17 cellular contexts compared by ENCODE assay signal in genomic region chr6:159261983-159262382, GRCh38.
DNase-seq lines count a peak whose midpoint lies in the region; ATAC-seq lines count a peak whose summit lies in the region.
"Had no signal": no experiment of that assay in that cellular context is flagged by ENCODE, and none has a peak within 500 bp of the region (broad histone marks: within the 10 kb centered on the region; RNA-seq: fewer than 3 reads in every experiment).

No MANE protein-coding gene starts in this region.

- no peaks in the 10 kb centered on the region for H3K9me2 ChIP-seq in Karpas-422 (replicated peaks; ENCODE audit: insufficient read depth, low read length)

- no peaks in the 10 kb centered on the region for H3K27me3 ChIP-seq in Karpas-422 (ENCODE audit: low read length)
- no peaks in the 10 kb centered on the region for H3K27me3 ChIP-seq in trophoblast cell (ENCODE audit: insufficient read depth, low read length)
- H3K27me3 ChIP-seq: BLaER1 had no signal

- no peaks in the 10 kb centered on the region for H3K79me1 ChIP-seq in trophoblast cell (ENCODE audit: low read length)

- no peaks in the 10 kb centered on the region for H3K9me3 ChIP-seq in Karpas-422 (ENCODE audit: low read length)
- peaks cover 4% of the 10 kb centered on the region for H3K9me3 ChIP-seq in trophoblast cell (ENCODE audit: insufficient read depth, low read depth, low read length)
- H3K9me3 ChIP-seq: BLaER1, Caco-2, HAP-1 had no signal

- no peak overlapping the region for H4K91ac ChIP-seq in trophoblast cell (ENCODE audit: low read depth, low read length)

- no peak overlapping the region for H3K4me2 ChIP-seq in Karpas-422 (ENCODE audit: low read depth, low read length, poor library complexity, severe bottlenecking)
- no peak overlapping the region for H3K4me2 ChIP-seq in trophoblast cell (ENCODE audit: low read length)
- H3K4me2 ChIP-seq: BLaER1 had no signal

- intact Hi-C loops in Right ventricle myocardium inferior (cut with DNase I) (no loop called here), Right ventricle myocardium superior (cut with DNase I) (no loop called here)

- no peak overlapping the region for H3K4me3 ChIP-seq in Karpas-422 (ENCODE audit: low read length)
- no peak overlapping the region for H3K4me3 ChIP-seq in trophoblast cell (ENCODE audit: low read depth, low read length)
- H3K4me3 ChIP-seq: BLaER1, HAP-1 had no signal

- no peak overlapping the region for H4K8ac ChIP-seq in trophoblast cell (ENCODE audit: low read depth, low read length)

- no peak overlapping the region for H3K4ac ChIP-seq in trophoblast cell (ENCODE audit: low read depth, low read length)

- peak overlapping the region; percentile 61 for H3K23ac ChIP-seq in trophoblast cell (ENCODE audit: low read length)

- H3K4me1 ChIP-seq in Karpas-422 (ENCODE audit: low read length) (peaks cover 48% of the 10 kb centered on the region), trophoblast cell (ENCODE audit: control insufficient read depth in 1 of 2, insufficient read depth in 2 of 2, low read length in 2 of 2) (no peaks in the 10 kb centered on the region)
- H3K4me1 ChIP-seq: BLaER1, Caco-2, HAP-1 had no signal

- no peaks in the 10 kb centered on the region for H4K20me1 ChIP-seq in Karpas-422 (ENCODE audit: insufficient read depth, low read depth, low read length)
- H4K20me1 ChIP-seq: BLaER1 had no signal

- H2BK5ac ChIP-seq in trophoblast cell (ENCODE audit: low read depth, low read length, poor library complexity): no peak overlapping the region

- no peak overlapping the region for H2BK120ac ChIP-seq in trophoblast cell (ENCODE audit: insufficient read depth, low read length, poor library complexity)

- no peak overlapping the region for H2AK5ac ChIP-seq in trophoblast cell (ENCODE audit: low read length)

- H3K36me3 ChIP-seq in Karpas-422 (ENCODE audit: insufficient read depth, low read length): peaks cover 67% of the 10 kb centered on the region
- no peaks in the 10 kb centered on the region for H3K36me3 ChIP-seq in trophoblast cell (ENCODE audit: control insufficient read depth in 1 of 2, insufficient read depth in 2 of 2, low read length in 2 of 2)
- H3K36me3 ChIP-seq: BLaER1, HAP-1 had no signal

- peak; percentile 62 for ATAC-seq in Right ventricle myocardium inferior
- ATAC-seq in Right ventricle myocardium superior (ENCODE audit: poor library complexity): no peak
- ATAC-seq: CD8-positive, alpha-beta T cell had no signal

- no peak overlapping the region for H2AFZ ChIP-seq in Karpas-422 (ENCODE audit: low read length)
- H2AFZ ChIP-seq in trophoblast cell (ENCODE audit: insufficient read depth, low read length, poor library complexity): no peak overlapping the region

- H2BK12ac ChIP-seq in trophoblast cell (ENCODE audit: low read length): no peak overlapping the region

- H3K79me2 ChIP-seq in Karpas-422 (ENCODE audit: low read length): peaks cover 10% of the 10 kb centered on the region; the same call in 1 of the 2 replicates
- no peaks in the 10 kb centered on the region for H3K79me2 ChIP-seq in trophoblast cell (ENCODE audit: control insufficient read depth, insufficient read depth, low read length, poor library complexity)

- no peak overlapping the region for H3K14ac ChIP-seq in trophoblast cell (ENCODE audit: low read length)

- peak overlapping the region; percentile 82; the same call in 1 of the 2 replicates for H3K27ac ChIP-seq in Karpas-422 (ENCODE audit: low read length)
- H3K27ac ChIP-seq in trophoblast cell (ENCODE audit: low read depth, low read length): no peak overlapping the region
- H3K27ac ChIP-seq: 22Rv1, BLaER1, C4-2B had no signal

- DNase-seq in Right ventricle myocardium inferior (ENCODE audit: missing footprints) (no peak), Right ventricle myocardium superior (no peak), Karpas-422 (no peak), trophoblast cell (no peak), NCI-H2171 (lab: John Stamatoyannopoulos, UW) (no peak), iPS-NIHi11 (ENCODE audit: low spot score) (no peak)
- DNase-seq: Caco-2; CD4-positive, CD25-positive, alpha-beta regulatory T cell; CD8-positive, alpha-beta T cell; DMS153; DND-41; GOT3; HFFc6 had no signal

- no peak overlapping the region for H3K18ac ChIP-seq in trophoblast cell (ENCODE audit: low read length)

- no peak overlapping the region for H4K12ac ChIP-seq in trophoblast cell (ENCODE audit: low read depth, low read length)

- H3K9ac ChIP-seq in Karpas-422 (ENCODE audit: low read length) (no peak overlapping the region), trophoblast cell (ENCODE audit: low read length) (no peak overlapping the region)
- H3K9ac ChIP-seq: BLaER1 had no signal
